In genomic region chr7:2195403-2196246, GRCh38 we compare ENCODE assay signal across 15 cellular contexts. TPM values are rescaled to one million over a fixed set of nuclear protein-coding genes. Genes with fewer than 3 reads are reported as not detected.
A peak's percentile ranks its signal among the peaks of the same experiment; 100 is the strongest.
DNase-seq lines count a peak whose midpoint lies in the region; ATAC-seq and TF ChIP-seq lines count a peak whose summit lies in the region.
"Had no signal": no experiment of that assay in that cellular context is flagged by ENCODE, and none has a peak within 500 bp of the region (broad histone marks: within the 10 kb centered on the region; RNA-seq: fewer than 3 reads in every experiment).

No MANE protein-coding gene starts in this region.

- no peak overlapping the region for H3K4me3 Mint-ChIP-seq in activated CD8-positive, alpha-beta T cell treated with anti-CD3 and anti-CD28 coated beads, Interleukin-2, amount 10 ng/mL, durations not matched to agents 7 days and 5 days
- H3K4me3 Mint-ChIP-seq in activated naive CD4-positive, alpha-beta T cell treated with anti-CD3 and anti-CD28 coated beads, Interleukin-2, amount 10 ng/mL, durations not matched to agents 7 days and 5 days: no peak overlapping the region
- H3K4me3 Mint-ChIP-seq: HFFc6; stimulated activated naive CD8-positive, alpha-beta T cell treated with anti-CD3 and anti-CD28 coated beads, Interleukin-15, Interleukin-2, amounts not matched to agents 100 ng/mL and 50 ng/mL, for 24 hours had no signal

- TF ChIP-seq CTCF in prostate gland (IDR thresholded peaks at IDR 0.05): no peak

- no peak overlapping the region for H3K4me3 ChIP-seq in prostate gland

- peak overlapping the region; percentile 50 to 60 for H3K27ac ChIP-seq in prostate gland

- intact Hi-C loops in cardiac septum (cut with DNase I) (no loop called here), prostate gland (cut with DNase I) (no loop called here)

- CTCF ChIA-PET in activated CD8-positive, alpha-beta T cell treated with anti-CD3 and anti-CD28 coated beads, Interleukin-2, amount 10 ng/mL, durations not matched to agents 7 days and 5 days (lab: Charles Lee): interaction anchor here (0.8 to 1.1 kb wide), 4 partner anchors 45 to 595 kb away, joined by 3 to 6 read pairs (median 3); no protein-coding TSS in a partner anchor
- CTCF ChIA-PET in activated naive CD4-positive, alpha-beta T cell treated with anti-CD3 and anti-CD28 coated beads, Interleukin-2, amount 10 ng/mL, durations not matched to agents 7 days and 5 days (lab: Charles Lee): interaction anchor here (0.6 to 1.3 kb wide), 3 partner anchors 152 to 400 kb away, joined by 3 to 4 read pairs (median 3); no protein-coding TSS in a partner anchor

- peaks cover 3% of the 10 kb centered on the region for H3K4me1 Mint-ChIP-seq in activated CD8-positive, alpha-beta T cell treated with anti-CD3 and anti-CD28 coated beads, Interleukin-2, amount 10 ng/mL, durations not matched to agents 7 days and 5 days (ENCODE audit: low read depth)
- no peaks in the 10 kb centered on the region for H3K4me1 Mint-ChIP-seq in activated naive CD4-positive, alpha-beta T cell treated with anti-CD3 and anti-CD28 coated beads, Interleukin-2, amount 10 ng/mL, durations not matched to agents 7 days and 5 days

- H3K4me1 ChIP-seq in prostate gland (replicated peaks): peaks cover 10% of the 10 kb centered on the region

- POLR2A ChIA-PET in activated CD8-positive, alpha-beta T cell treated with anti-CD3 and anti-CD28 coated beads, Interleukin-2, amount 10 ng/mL, durations not matched to agents 7 days and 5 days (lab: Charles Lee): no interaction called here

- H3K36me3 Mint-ChIP-seq in activated CD8-positive, alpha-beta T cell treated with anti-CD3 and anti-CD28 coated beads, Interleukin-2, amount 10 ng/mL, durations not matched to agents 7 days and 5 days (ENCODE audit: low read depth): peaks cover 42% of the 10 kb centered on the region
- H3K36me3 Mint-ChIP-seq in activated naive CD4-positive, alpha-beta T cell treated with anti-CD3 and anti-CD28 coated beads, Interleukin-2, amount 10 ng/mL, durations not matched to agents 7 days and 5 days: peaks cover 35% of the 10 kb centered on the region

- no peak for ATAC-seq in activated CD8-positive, alpha-beta T cell treated with anti-CD3 and anti-CD28 coated beads, Interleukin-2, amount 10 ng/mL, durations not matched to agents 7 days and 5 days

- TF ChIP-seq POLR2A in prostate gland (IDR thresholded peaks at IDR 0.05): no peak

- 55% methylated on average over 13 of the region's 13 CpGs for WGBS in prostate gland

- DNase-seq in NCI-H1092 (lab: John Stamatoyannopoulos, UW): peak; percentile 36
- peak; percentile 24 for DNase-seq in NCI-H69 (lab: John Stamatoyannopoulos, UW)
- DNase-seq in cardiac septum (ENCODE audit: low spot score): peak; percentile 75
- DNase-seq in prostate gland (ENCODE audit: low spot score): peak; percentile 91
- DNase-seq in activated CD8-positive, alpha-beta T cell treated with anti-CD3 and anti-CD28 coated beads, Interleukin-2, amount 10 ng/mL, durations not matched to agents 7 days and 5 days: no peak
- DNase-seq in foreskin melanocyte: no peak
- no peak for DNase-seq in COR-L47 (lab: John Stamatoyannopoulos, UW)
- DNase-seq in activated naive CD4-positive, alpha-beta T cell treated with anti-CD3 and anti-CD28 coated beads, Interleukin-2, amount 10 ng/mL, durations not matched to agents 7 days and 5 days: no peak
- DNase-seq: activated CD4-positive, alpha-beta T cell treated with anti-CD3 and anti-CD28 coated beads, Interleukin-2, amount 50 U/mL, for 1 hour; activated effector memory CD4-positive, alpha-beta T cell treated with Interleukin-2 at 50 U/mL for 16 hours; NCI-H1048; stimulated activated CD4-positive, alpha-beta T cell treated with anti-CD3 and anti-CD28 coated beads, Interleukin-4, amount 100 ng/mL, for 24 hours; T-helper 1 cell had no signal

- H3K27me3 ChIP-seq in prostate gland (replicated peaks; ENCODE audit: insufficient read depth): no peaks in the 10 kb centered on the region

- H3K9me3 ChIP-seq in prostate gland: no peaks in the 10 kb centered on the region

- H3K27ac Mint-ChIP-seq in activated CD8-positive, alpha-beta T cell treated with anti-CD3 and anti-CD28 coated beads, Interleukin-2, amount 10 ng/mL, durations not matched to agents 7 days and 5 days: no peak overlapping the region
- H3K27ac Mint-ChIP-seq in activated naive CD4-positive, alpha-beta T cell treated with anti-CD3 and anti-CD28 coated beads, Interleukin-2, amount 10 ng/mL, durations not matched to agents 7 days and 5 days: no peak overlapping the region
- H3K27ac Mint-ChIP-seq: HFFc6; stimulated activated naive CD8-positive, alpha-beta T cell treated with anti-CD3 and anti-CD28 coated beads, Interleukin-15, Interleukin-2, amounts not matched to agents 100 ng/mL and 50 ng/mL, for 24 hours had no signal

- H3K36me3 ChIP-seq in prostate gland: no peaks in the 10 kb centered on the region

- H3K9me3 Mint-ChIP-seq in activated CD8-positive, alpha-beta T cell treated with anti-CD3 and anti-CD28 coated beads, Interleukin-2, amount 10 ng/mL, durations not matched to agents 7 days and 5 days (ENCODE audit: insufficient read depth): no peaks in the 10 kb centered on the region
- H3K9me3 Mint-ChIP-seq in activated naive CD4-positive, alpha-beta T cell treated with anti-CD3 and anti-CD28 coated beads, Interleukin-2, amount 10 ng/mL, durations not matched to agents 7 days and 5 days: peaks cover 6% of the 10 kb centered on the region
- H3K9me3 Mint-ChIP-seq: HFFc6; stimulated activated naive CD8-positive, alpha-beta T cell treated with anti-CD3 and anti-CD28 coated beads, Interleukin-15, Interleukin-2, amounts not matched to agents 100 ng/mL and 50 ng/mL, for 24 hours had no signal

- H3K27me3 Mint-ChIP-seq in activated CD8-positive, alpha-beta T cell treated with anti-CD3 and anti-CD28 coated beads, Interleukin-2, amount 10 ng/mL, durations not matched to agents 7 days and 5 days (ENCODE audit: low read depth): no peaks in the 10 kb centered on the region
- H3K27me3 Mint-ChIP-seq in activated naive CD4-positive, alpha-beta T cell treated with anti-CD3 and anti-CD28 coated beads, Interleukin-2, amount 10 ng/mL, durations not matched to agents 7 days and 5 days: no peaks in the 10 kb centered on the region
- H3K27me3 Mint-ChIP-seq: stimulated activated naive CD8-positive, alpha-beta T cell treated with anti-CD3 and anti-CD28 coated beads, Interleukin-15, Interleukin-2, amounts not matched to agents 100 ng/mL and 50 ng/mL, for 24 hours had no signal

RNA-seq across cellular contexts. Expression of gene MAD1L1, which starts 37.1 kb away (rescaled TPM):
- total RNA-seq in cardiac septum (13.5 TPM), prostate gland (10 to 100 TPM; 79.3 to 91.9 TPM)
- total RNA-seq in activated CD8-positive, alpha-beta T cell treated with anti-CD3 and anti-CD28 coated beads, Interleukin-2, amount 10 ng/mL, durations not matched to agents 7 days and 5 days: 10 to 100 TPM; 79.8 to 82.7 TPM

RNA-seq across cellular contexts. Expression of gene MRM2, which starts 46.4 kb away (rescaled TPM):
- total RNA-seq in cardiac septum (15.6 TPM), prostate gland (10 to 100 TPM; 21.8 to 23.0 TPM)
- 10 to 100 TPM; 36.7 to 37.8 TPM for total RNA-seq in activated CD8-positive, alpha-beta T cell treated with anti-CD3 and anti-CD28 coated beads, Interleukin-2, amount 10 ng/mL, durations not matched to agents 7 days and 5 days

RNA-seq across cellular contexts. Expression of gene NUDT1, which starts 46.4 kb away (rescaled TPM):
- total RNA-seq in cardiac septum (9.6 TPM), prostate gland (10 to 100 TPM; 18.1 to 35.3 TPM)
- total RNA-seq in activated CD8-positive, alpha-beta T cell treated with anti-CD3 and anti-CD28 coated beads, Interleukin-2, amount 10 ng/mL, durations not matched to agents 7 days and 5 days: 100 to 1,000 TPM; 126 to 130 TPM

Comparison
In these comparisons a context has a peak if more than half of its experiments do, and no peak if none do; other contexts are left out.
1. DNase-seq: peak in NCI-H1092 (single experiment), NCI-H69 (single experiment), cardiac septum (single experiment) and prostate gland (single experiment); none in activated CD8-positive, alpha-beta T cell treated with anti-CD3 and anti-CD28 coated beads, Interleukin-2, amount 10 ng/mL, durations not matched to agents 7 days and 5 days (single experiment), foreskin melanocyte (single experiment), COR-L47 (single experiment) and activated naive CD4-positive, alpha-beta T cell treated with anti-CD3 and anti-CD28 coated beads, Interleukin-2, amount 10 ng/mL, durations not matched to agents 7 days and 5 days (single experiment).